17 cellular contexts compared by ENCODE assay signal in the genomic region with DNA sequence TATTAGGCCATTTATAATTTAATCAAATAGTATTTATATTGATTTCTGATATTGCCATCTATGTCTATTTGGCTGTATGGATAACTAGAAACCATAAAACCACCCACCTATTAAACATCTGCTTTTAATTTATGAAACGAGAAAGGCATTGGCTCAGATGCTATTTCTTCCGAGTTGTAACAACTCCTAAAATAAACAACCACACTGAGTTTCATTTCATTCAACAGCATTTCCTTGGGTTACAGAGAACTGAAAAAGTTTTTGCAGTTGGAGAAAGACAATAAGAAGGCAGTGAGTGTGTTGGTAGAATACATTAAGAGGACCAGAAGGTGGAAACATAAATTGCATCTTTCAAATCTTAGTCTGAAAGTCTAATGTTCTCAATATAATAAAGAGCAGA.
DNase-seq lines count a peak whose midpoint lies in the region; ATAC-seq and TF ChIP-seq lines count a peak whose summit lies in the region.
"Had no signal": no experiment of that assay in that cellular context is flagged by ENCODE, and none has a peak within 500 bp of the region (broad histone marks: within the 10 kb centered on the region; RNA-seq: fewer than 3 reads in every experiment).

No MANE protein-coding gene starts in this region.

- no peak overlapping the region for H2AFZ ChIP-seq in fibroblast of lung (ENCODE audit: low read length)
- H2AFZ ChIP-seq: PC-9 had no signal

- H3K27ac ChIP-seq in Panc1 (ENCODE audit: low read length) (no peak overlapping the region), fibroblast of lung (ENCODE audit: insufficient read depth, low read length) (no peak overlapping the region)
- H3K27ac ChIP-seq: PC-9 had no signal

- no TSS peak for BruUV-seq in Panc1 (replicated peaks; lab: Mats Ljungman, UMichigan)

- ATAC-seq in Panc1: no peak
- ATAC-seq in HG02588 (IDR thresholded peaks at IDR 0.05; ENCODE audit: unreplicated experiment): no peak
- ATAC-seq: T-helper 17 cell had no signal

- DNase-seq in GM03348 (ENCODE audit: low spot score) (peak; percentile 13), Panc1 (ENCODE audit: low read depth, low spot score) (no peak), fibroblast of lung (ENCODE audit: low read depth in 2 of 2) (peak in 1 of 2 donors; percentile 64), NCI-H128 (lab: John Stamatoyannopoulos, UW; ENCODE audit: unreplicated experiment) (no peak), H4 (ENCODE audit: low spot score) (no peak), NCI-H2227 treated with DMSO at 0.1 percent for 48 hours (lab: John Stamatoyannopoulos, UW) (no peak)
- DNase-seq: ACHN, DND-41, GF-D8, GOT3, NCI-H1048, NCI-H146, NCI-H2081 treated with DMSO at 0.1 percent for 48 hours, NCI-H524, PC-9, T-helper 17 cell had no signal

- in situ Hi-C loops in Panc1 (cut with HindIII; ENCODE audit: low pct_unique_long_range_greater_than_20kb, low sequenced_read_pairs): no loop called here

- no peaks in the 10 kb centered on the region for H3K79me2 ChIP-seq in fibroblast of lung (ENCODE audit: control insufficient read depth, insufficient read depth, low read length)

- H3K36me3 ChIP-seq in Panc1 (ENCODE audit: control insufficient read depth, insufficient read depth, low read length) (peaks cover 35% of the 10 kb centered on the region), fibroblast of lung (ENCODE audit: control insufficient read depth, insufficient read depth, low read length) (peaks cover 9% of the 10 kb centered on the region)

- intact Hi-C loops in Panc1 (cut with micrococcal nuclease; ENCODE audit: unreplicated experiment): no loop called here

- H3K9me3 ChIP-seq in Panc1 (ENCODE audit: control insufficient read depth, insufficient read depth, low read depth, low read length) (peaks cover 15% of the 10 kb centered on the region; the same call in 1 of the 2 replicates), fibroblast of lung (ENCODE audit: control insufficient read depth, insufficient read depth, low read depth, low read length) (peaks cover 2% of the 10 kb centered on the region)

- H3K4me2 ChIP-seq in fibroblast of lung (ENCODE audit: extremely low read depth, insufficient read depth, low read length): peak overlapping the region; percentile 45
- H3K4me2 ChIP-seq: PC-9 had no signal

- no peaks in the 10 kb centered on the region for H4K20me1 ChIP-seq in fibroblast of lung (ENCODE audit: control insufficient read depth, extremely low read depth, insufficient read depth, low read length)

- TF ChIP-seq CTCF in Panc1 (IDR thresholded peaks at IDR 0.05) (0 out of 2 replicates have a peak, but pooled peaks have one; percentile 1), fibroblast of lung (conservative IDR thresholded peaks at IDR 0.05 in 1 of 2, IDR thresholded peaks at IDR 0.05 in 1 of 2; ENCODE audit: low read depth in 1 of 2, low read length in 2 of 2) (no peak)

- CTCF ChIA-PET in Panc1 (lab: Charles Lee): no interaction called here

- H3K9ac ChIP-seq in fibroblast of lung (ENCODE audit: insufficient read depth, low read length): no peak overlapping the region

- H3K27me3 ChIP-seq in Panc1 (ENCODE audit: control insufficient read depth, insufficient read depth, low read length) (no peaks in the 10 kb centered on the region), fibroblast of lung (ENCODE audit: control insufficient read depth, insufficient read depth, low read length) (no peaks in the 10 kb centered on the region)

- no peaks in the 10 kb centered on the region for H3K4me1 ChIP-seq in Panc1 (ENCODE audit: control insufficient read depth, insufficient read depth, low read length)
- H3K4me1 ChIP-seq in fibroblast of lung (ENCODE audit: control insufficient read depth, extremely low read depth, insufficient read depth, low read length): no peaks in the 10 kb centered on the region

- H3K4me3 ChIP-seq in Panc1 (ENCODE audit: low read depth in 2 of 2, low read length in 2 of 2): no peak overlapping the region
- H3K4me3 ChIP-seq in fibroblast of lung (replicated peaks in 1 of 4; ENCODE audit: control extremely low read depth in 1 of 4, insufficient read depth in 1 of 4, low read depth in 3 of 4, low read length in 4 of 4): no peak overlapping the region
- H3K4me3 ChIP-seq: PC-9 had no signal

- POLR2A ChIA-PET in Panc1 (lab: Charles Lee): no interaction called here
